ENCODE assay signal across 1 cellular context in genomic region chr4:52711834-52712171, GRCh38.
TF ChIP-seq lines count a peak whose summit lies in the region.

No MANE protein-coding gene starts in this region.

TF ChIP-seq in WTC11, 78 proteins besides CTCF, POLR2A, EP300 and RAD21 (continued from another document):
- TF ChIP-seq PRDM15 (CRISPR knock-in tag; IDR thresholded peaks at IDR 0.05): no peak
TF ChIP-seq in WTC11: peak in this region for 0.
